24 cellular contexts compared by ENCODE assay signal in the genomic region with DNA sequence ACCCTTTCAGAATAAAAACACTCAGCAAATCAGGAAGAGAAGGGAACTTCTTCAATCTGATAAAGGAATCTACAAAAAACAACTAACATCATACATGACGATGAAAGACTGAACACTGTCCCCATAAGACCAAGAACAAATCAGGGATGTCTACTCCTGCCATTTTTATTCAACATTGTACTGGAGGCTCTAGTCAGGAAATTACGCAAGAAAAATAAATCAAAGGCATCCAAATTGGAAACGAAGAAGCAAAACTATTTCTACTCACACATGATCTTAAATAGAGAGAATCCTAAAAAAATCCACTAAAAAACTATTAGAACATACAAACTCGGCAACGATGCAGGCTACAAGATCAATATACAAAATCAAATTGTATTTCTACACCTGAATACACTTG.
"Had no signal": no experiment of that assay in that cellular context is flagged by ENCODE, and none has a peak within 500 bp of the region (broad histone marks: within the 10 kb centered on the region; RNA-seq: fewer than 3 reads in every experiment).

No MANE protein-coding gene starts in this region.

- H3K36me3 ChIP-seq: ovary, uterus had no signal

- H3K27me3 Mint-ChIP-seq: effector memory CD8-positive, alpha-beta T cell; naive thymus-derived CD8-positive, alpha-beta T cell; stimulated activated memory B cell treated with anti-CD40 and anti-IgM and Interleukin-4, amounts not matched to agents 10 μg/mL and 1 μg/mL and 100 μg/mL, for 72 hours; stimulated activated naive CD8-positive, alpha-beta T cell treated with anti-CD3 and anti-CD28 coated beads, Interleukin-15, Interleukin-2, amounts not matched to agents 100 ng/mL and 50 ng/mL, for 24 hours had no signal

- H3K27ac Mint-ChIP-seq: effector memory CD8-positive, alpha-beta T cell; stimulated activated memory B cell treated with anti-CD40 and anti-IgM and Interleukin-4, amounts not matched to agents 10 μg/mL and 1 μg/mL and 100 μg/mL, for 72 hours; stimulated activated naive CD8-positive, alpha-beta T cell treated with anti-CD3 and anti-CD28 coated beads, Interleukin-15, Interleukin-2, amounts not matched to agents 100 ng/mL and 50 ng/mL, for 24 hours had no signal

- H3K27ac ChIP-seq: lower lobe of right lung, ovary, psoas muscle, spleen, suprapubic skin, transverse colon, upper lobe of right lung had no signal

- H3K4me1 ChIP-seq: heart right ventricle, lower lobe of right lung, psoas muscle, spleen, suprapubic skin, upper lobe of right lung, uterus had no signal

- H3K9me3 ChIP-seq: lower lobe of right lung, ovary, psoas muscle, spleen, suprapubic skin, transverse colon, upper lobe of right lung, uterus had no signal

- H3K9me3 Mint-ChIP-seq: effector memory CD8-positive, alpha-beta T cell; naive thymus-derived CD8-positive, alpha-beta T cell; stimulated activated naive CD8-positive, alpha-beta T cell treated with anti-CD3 and anti-CD28 coated beads, Interleukin-15, Interleukin-2, amounts not matched to agents 100 ng/mL and 50 ng/mL, for 24 hours had no signal

- ATAC-seq: effector memory CD8-positive, alpha-beta T cell; esophagus mucosa; heart right ventricle; left ventricle myocardium superior; lower lobe of right lung; naive thymus-derived CD8-positive, alpha-beta T cell; psoas muscle; right cardiac atrium; stimulated activated memory B cell treated with anti-CD40 and anti-IgM and Interleukin-4, amounts not matched to agents 10 μg/mL and 1 μg/mL and 100 μg/mL, for 72 hours; upper lobe of right lung had no signal

- DNase-seq: cortex of kidney; effector memory CD8-positive, alpha-beta T cell; foreskin melanocyte; glutamatergic neuron; heart right ventricle; hippocampal formation; left ventricle myocardium superior; lower lobe of right lung; naive thymus-derived CD8-positive, alpha-beta T cell; occipital lobe; ovary; posterior cingulate gyrus; psoas muscle; right cardiac atrium; spleen; stimulated activated CD4-positive, alpha-beta T cell treated with anti-CD3 and anti-CD28 coated beads, Interleukin-4, amount 100 ng/mL, for 4 hours; transverse colon; upper lobe of right lung; uterus had no signal

- H3K4me3 ChIP-seq: heart right ventricle, lower lobe of right lung, ovary, psoas muscle, skin epidermis, spleen, suprapubic skin, transverse colon, upper lobe of right lung, uterus had no signal

- H3K27me3 ChIP-seq: heart right ventricle, ovary, spleen, suprapubic skin, transverse colon, upper lobe of right lung, uterus had no signal

- H3K4me3 Mint-ChIP-seq: effector memory CD8-positive, alpha-beta T cell; naive thymus-derived CD8-positive, alpha-beta T cell; stimulated activated memory B cell treated with anti-CD40 and anti-IgM and Interleukin-4, amounts not matched to agents 10 μg/mL and 1 μg/mL and 100 μg/mL, for 72 hours; stimulated activated naive CD8-positive, alpha-beta T cell treated with anti-CD3 and anti-CD28 coated beads, Interleukin-15, Interleukin-2, amounts not matched to agents 100 ng/mL and 50 ng/mL, for 24 hours had no signal
